Comparison of ENCODE assay signal across 8 cellular contexts in the genomic region with DNA sequence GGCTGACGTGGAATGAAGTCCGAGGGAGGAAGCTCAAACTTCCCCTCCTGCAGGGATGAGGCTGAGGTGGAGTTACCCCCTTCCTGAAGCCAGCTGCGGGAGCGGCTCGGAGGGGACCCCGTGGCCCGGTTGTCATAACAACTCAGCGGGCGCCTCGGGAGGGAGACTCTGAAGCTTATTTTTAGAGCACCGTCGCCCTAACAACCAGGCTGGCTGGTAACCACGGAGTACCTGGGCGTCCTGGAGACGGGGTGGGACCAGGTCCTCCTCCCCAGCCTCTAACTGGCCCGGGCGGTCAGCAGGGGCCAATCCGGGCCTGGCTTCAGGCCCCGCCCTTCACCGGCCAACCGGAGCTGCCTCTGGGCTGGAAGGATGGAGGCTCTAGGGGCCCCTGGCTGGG. TPM values are rescaled to one million over a fixed set of nuclear protein-coding genes. Genes with fewer than 3 reads are reported as not detected.
DNase-seq lines count a peak whose midpoint lies in the region; ATAC-seq and TF ChIP-seq lines count a peak whose summit lies in the region.

No MANE protein-coding gene starts in this region.

- H3K36me3 ChIP-seq in right atrium auricular region (no peaks in the 10 kb centered on the region), iPS-20b (ENCODE audit: insufficient read depth, low read depth, low read length) (no peaks in the 10 kb centered on the region), transverse colon (no peaks in the 10 kb centered on the region), uterus (no peaks in the 10 kb centered on the region)

- H3K4me3 ChIP-seq in right atrium auricular region (no peak overlapping the region), iPS-20b (ENCODE audit: low read length) (peak overlapping the region; percentile 27; the same call in 1 of the 2 replicates), transverse colon (no peak overlapping the region), uterus (no peak overlapping the region)

- TF ChIP-seq CTCF in right atrium auricular region (IDR thresholded peaks at IDR 0.05) (no peak), transverse colon (IDR thresholded peaks at IDR 0.05) (no peak), uterus (IDR thresholded peaks at IDR 0.05) (no peak)

- no peak for TF ChIP-seq EP300 in transverse colon (IDR thresholded peaks at IDR 0.05; ENCODE audit: low read depth)

- H3K27me3 ChIP-seq in right atrium auricular region (no peaks in the 10 kb centered on the region), iPS-20b (ENCODE audit: insufficient read depth, low read length) (no peaks in the 10 kb centered on the region), transverse colon (peaks cover 31% of the 10 kb centered on the region), uterus (no peaks in the 10 kb centered on the region)

- 0 to 16% methylated on average over 7 to 16 of the region's 21 CpGs for WGBS in transverse colon (ENCODE audit: low coverage in 1 of 2), 2 donors

- no peak overlapping the region for H3K9ac ChIP-seq in iPS-20b (ENCODE audit: low read depth, low read length)

- no peak overlapping the region for H3K27ac ChIP-seq in right atrium auricular region
- no peak overlapping the region for H3K27ac ChIP-seq in iPS-20b (ENCODE audit: low read length)
- H3K27ac ChIP-seq in transverse colon: no peak overlapping the region
- H3K27ac ChIP-seq in uterus: no peak overlapping the region

- intact Hi-C loops in Right ventricle myocardium inferior (cut with DNase I): no loop called here
- intact Hi-C loops in transverse colon (cut with DNase I; ENCODE audit: low total_unique reads): no loop called here
- intact Hi-C loops in uterus (cut with DNase I; ENCODE audit: low total_unique reads): no loop called here

- in situ Hi-C loops in transverse colon (cut with MboI; ENCODE audit: low pct_ligation_motif_present in 1 of 4, low pct_unique_long_range_greater_than_20kb in 1 of 4, low sequenced_read_pairs in 3 of 4): no loop called here

- peak; percentile 72 for ATAC-seq in Right ventricle myocardium inferior

- TF ChIP-seq POLR2A in transverse colon (IDR thresholded peaks at IDR 0.05) (no peak), uterus (IDR thresholded peaks at IDR 0.05) (no peak)

- H3K4me1 ChIP-seq in right atrium auricular region (peaks cover 0 to 23% of the 10 kb centered on the region in 2 donors), iPS-20b (ENCODE audit: insufficient read depth, low read length) (peaks cover 5% of the 10 kb centered on the region; the same call in 1 of the 2 replicates), transverse colon (peaks cover 0 to 4% (median 0%) of the 10 kb centered on the region in 4 donors), uterus (no peaks in the 10 kb centered on the region)

- peak; percentile 56 for DNase-seq in Right ventricle myocardium inferior (ENCODE audit: missing footprints)
- DNase-seq in right atrium auricular region (ENCODE audit: low spot score): no peak
- DNase-seq in anterior cingulate cortex (lab: John Stamatoyannopoulos, UW): peak in 40 of 58 donors; percentile 4 to 80 (median 32)
- peak; percentile 17 for DNase-seq in transverse colon
- DNase-seq in glomerular visceral epithelial cell (ENCODE audit: extremely low spot score): no peak
- no peak for DNase-seq in NK-92 (lab: John Stamatoyannopoulos, UW; ENCODE audit: unreplicated experiment)
- no peak for DNase-seq in uterus

- H3K9me3 ChIP-seq in right atrium auricular region (no peaks in the 10 kb centered on the region), iPS-20b (ENCODE audit: insufficient read depth, low read depth, low read length) (no peaks in the 10 kb centered on the region), transverse colon (no peaks in the 10 kb centered on the region), uterus (no peaks in the 10 kb centered on the region)

RNA-seq across cellular contexts. Expression of a gene that starts 27.7 kb away (rescaled TPM):
- total RNA-seq in Right ventricle myocardium inferior: 1.8 TPM
- total RNA-seq in right atrium auricular region: under 1 TPM in 1 of 2 donors, not detected in 1; 0.71 TPM
- total RNA-seq in transverse colon: under 1 TPM in 1 of 4 donors, not detected in 3; 0.41 TPM
- total RNA-seq in uterus: 1 to 10 TPM in 2 of 4 donors, not detected in 2; 1.1 to 1.4 TPM

RNA-seq across cellular contexts. Expression of a gene that starts 42.7 kb away (rescaled TPM):
- total RNA-seq in Right ventricle myocardium inferior: 8.2 TPM
- 1 to 10 TPM; 6.0 to 6.5 TPM for total RNA-seq in right atrium auricular region
- total RNA-seq in transverse colon: 10 to 100 TPM; 10.7 to 26.2 (median 16.7) TPM
- 1 to 10 TPM in 2 of 4 donors, under 1 TPM in 1, not detected in 1; 0.77 to 5.4 (median 1.2) TPM for total RNA-seq in uterus

RNA-seq across cellular contexts. Expression of a gene that starts 46.8 kb away (rescaled TPM):
- total RNA-seq in Right ventricle myocardium inferior (3.1 TPM), right atrium auricular region (not detected), transverse colon (not detected), uterus (1 to 10 TPM in 1 of 4 donors, not detected in 3; 1.3 TPM)

Comparison
In these comparisons a context has a peak if more than half of its experiments do, and no peak if none do; other contexts are left out.
1. DNase-seq: peak in Right ventricle myocardium inferior (single experiment), anterior cingulate cortex (40 of 58) and transverse colon (single experiment); none in right atrium auricular region (single experiment), glomerular visceral epithelial cell (single experiment), NK-92 (single experiment) and uterus (0 of 2).